ENCODE assay signal across 21 cellular contexts in the genomic region with DNA sequence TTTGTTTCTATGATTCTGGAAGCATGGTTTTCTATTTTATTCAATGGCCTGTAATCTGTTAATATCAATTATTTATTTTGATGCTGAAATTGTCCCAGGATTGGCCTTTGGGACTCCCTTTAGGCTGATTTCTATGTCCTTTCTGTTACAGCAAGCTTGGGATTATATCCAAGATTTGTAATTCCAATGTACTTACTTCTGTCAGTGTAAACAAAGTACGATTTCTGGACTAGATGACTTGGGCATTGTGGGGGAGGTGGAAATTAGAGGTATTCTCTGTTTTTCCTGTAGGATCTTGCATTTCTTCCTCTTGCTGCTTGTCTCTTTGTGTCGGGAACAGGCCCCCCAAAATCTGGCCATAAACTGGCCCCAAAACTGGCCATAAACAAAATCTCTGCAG. TPM values are rescaled to one million over a fixed set of nuclear protein-coding genes. Genes with fewer than 3 reads are reported as not detected.
DNase-seq lines count a peak whose midpoint lies in the region; ATAC-seq and TF ChIP-seq lines count a peak whose summit lies in the region.
"Had no signal": no experiment of that assay in that cellular context is flagged by ENCODE, and none has a peak within 500 bp of the region (broad histone marks: within the 10 kb centered on the region; RNA-seq: fewer than 3 reads in every experiment).

No MANE protein-coding gene starts in this region.

- in situ Hi-C loops in G401 (cut with HindIII; ENCODE audit: low sequenced_read_pairs): no loop called here

- peaks cover 25% of the 10 kb centered on the region for H3K9me3 Mint-ChIP-seq in endothelial cell (ENCODE audit: unreplicated experiment)

- no peak overlapping the region for H3K27ac Mint-ChIP-seq in endothelial cell (ENCODE audit: unreplicated experiment)
- H3K27ac Mint-ChIP-seq: CD4-positive, CD25-positive, alpha-beta regulatory T cell had no signal

- H3K27me3 Mint-ChIP-seq in endothelial cell (ENCODE audit: unreplicated experiment): peaks cover 5% of the 10 kb centered on the region

- peak overlapping the region; percentile 47 for H3K4me3 Mint-ChIP-seq in endothelial cell (ENCODE audit: unreplicated experiment)
- H3K4me3 Mint-ChIP-seq: CD4-positive, CD25-positive, alpha-beta regulatory T cell; CD8-positive, alpha-beta memory T cell; IgD-negative memory B cell had no signal

- no peaks in the 10 kb centered on the region for H3K4me1 Mint-ChIP-seq in endothelial cell (ENCODE audit: unreplicated experiment)

- H3K4me3 ChIP-seq in AG10803 (ENCODE audit: low read length): no peak overlapping the region
- no peak overlapping the region for H3K4me3 ChIP-seq in fibroblast of villous mesenchyme (ENCODE audit: low read depth, low read length)
- H3K4me3 ChIP-seq: HAP-1 had no signal

- peak; percentile 31 for DNase-seq in AG10803 (ENCODE audit: low read depth)
- DNase-seq in HCEC 1CT: peak; percentile 24
- DNase-seq in endothelial cell (ENCODE audit: low spot score): no peak
- peak; percentile 15 for DNase-seq in fibroblast of villous mesenchyme (ENCODE audit: low read depth)
- no peak for DNase-seq in G401 (ENCODE audit: low spot score)
- no peak for DNase-seq in left ventricle myocardium superior
- DNase-seq in NCI-H510A (lab: John Stamatoyannopoulos, UW): no peak
- DNase-seq: 8988T; BE2C; C1 segment of cervical spinal cord; CD4-positive, CD25-positive, alpha-beta regulatory T cell; CD8-positive, alpha-beta memory T cell; COR-L47; DMS 273 treated with DMSO at 0.1 percent for 48 hours; DMS53; DND-41; GF-D8; KBM-7 had no signal

- intact Hi-C loops in left ventricle myocardium superior (cut with micrococcal nuclease): no loop called here

- ATAC-seq in left ventricle myocardium superior: no peak
- no peak for ATAC-seq in GM21526 (IDR thresholded peaks at IDR 0.05; ENCODE audit: low FRiP score, unreplicated experiment)

- TF ChIP-seq CTCF in AG10803 (conservative IDR thresholded peaks at IDR 0.05; ENCODE audit: low read length) (no peak), endothelial cell (IDR thresholded peaks at IDR 0.05; ENCODE audit: unreplicated experiment) (no peak), fibroblast of villous mesenchyme (IDR thresholded peaks at IDR 0.05; ENCODE audit: insufficient read depth, low read depth, low read length) (no peak)

- peaks cover 43% of the 10 kb centered on the region for H3K36me3 Mint-ChIP-seq in endothelial cell (ENCODE audit: low read depth, unreplicated experiment)
- H3K36me3 Mint-ChIP-seq: CD8-positive, alpha-beta memory T cell had no signal

RNA-seq across cellular contexts. Expression of a gene that starts 3.7 kb away (rescaled TPM):
- total RNA-seq in endothelial cell (ENCODE audit: unreplicated experiment) (3.8 TPM), fibroblast of villous mesenchyme (15.5 and 18.7 TPM in 2 replicates), left ventricle myocardium superior (5.1 TPM)
- not detected in 2 replicates for total RNA-seq in G401 (2014; rRNA removed; shearing (Covaris generic))
- total RNA-seq: CD4-positive, CD25-positive, alpha-beta regulatory T cell had no signal

RNA-seq across cellular contexts. Expression of a gene that starts 13.2 kb away (rescaled TPM):
- 10.8 TPM for total RNA-seq in endothelial cell (ENCODE audit: unreplicated experiment)
- total RNA-seq in fibroblast of villous mesenchyme: 11.0 and 15.5 TPM in 2 replicates
- not detected in 2 replicates for total RNA-seq in G401 (2014; rRNA removed; shearing (Covaris generic))
- total RNA-seq in left ventricle myocardium superior: 5.0 TPM
- total RNA-seq: CD4-positive, CD25-positive, alpha-beta regulatory T cell had no signal

RNA-seq across cellular contexts. Expression of a gene that starts 16.5 kb away (rescaled TPM):
- total RNA-seq in endothelial cell (ENCODE audit: unreplicated experiment): 45.2 TPM
- 11.2 and 12.6 TPM in 2 replicates for total RNA-seq in fibroblast of villous mesenchyme
- total RNA-seq in G401 (2014; rRNA removed; shearing (Covaris generic)): 0.68 TPM in 1 of 2 replicates, not detected in the other
- total RNA-seq in left ventricle myocardium superior: 8.8 TPM
- total RNA-seq: CD4-positive, CD25-positive, alpha-beta regulatory T cell had no signal

RNA-seq across cellular contexts. Expression of a gene that starts 21.2 kb away (rescaled TPM):
- total RNA-seq in endothelial cell (ENCODE audit: unreplicated experiment) (43.0 TPM), fibroblast of villous mesenchyme (11.7 and 12.2 TPM in 2 replicates), left ventricle myocardium superior (5.3 TPM)
- total RNA-seq in G401 (2014; rRNA removed; shearing (Covaris generic)): 0.31 and 0.71 TPM in 2 replicates
- total RNA-seq: CD4-positive, CD25-positive, alpha-beta regulatory T cell had no signal

RNA-seq across cellular contexts. Expression of a gene that starts 26.2 kb away (rescaled TPM):
- 60.0 TPM for total RNA-seq in endothelial cell (ENCODE audit: unreplicated experiment)
- 4.2 and 4.3 TPM in 2 replicates for total RNA-seq in fibroblast of villous mesenchyme
- total RNA-seq in G401 (2014; rRNA removed; shearing (Covaris generic)): not detected in 2 replicates
- 4.7 TPM for total RNA-seq in left ventricle myocardium superior
- total RNA-seq: CD4-positive, CD25-positive, alpha-beta regulatory T cell had no signal

Comparison
In these comparisons a context has a peak if more than half of its experiments do, and no peak if none do; other contexts are left out.
1. DNase-seq: peak in AG10803 (single experiment), HCEC 1CT (single experiment) and fibroblast of villous mesenchyme (single experiment); none in endothelial cell (single experiment), G401 (single experiment), left ventricle myocardium superior (single experiment) and NCI-H510A (single experiment).